28 cellular contexts compared by ENCODE assay signal in the genomic region with DNA sequence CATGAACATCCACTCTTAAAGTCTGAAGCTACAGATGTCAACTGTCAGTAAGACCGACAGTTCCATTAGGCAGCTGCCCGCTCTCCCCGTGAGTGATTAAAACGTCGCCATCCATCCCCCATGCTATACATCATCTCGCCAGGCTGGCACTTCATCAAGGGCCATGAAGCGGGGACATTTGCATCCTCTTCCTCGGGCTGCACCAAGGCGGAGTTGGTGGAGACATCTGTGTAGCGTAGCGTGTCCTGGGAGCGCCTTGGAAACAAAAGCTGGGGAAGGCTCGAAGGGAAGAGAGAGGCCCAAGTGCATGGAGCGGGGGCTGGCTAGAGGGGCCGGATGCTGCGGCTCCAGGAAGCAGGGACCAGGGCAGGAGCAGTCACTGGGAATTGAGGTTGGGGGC.
"Had no signal": no experiment of that assay in that cellular context is flagged by ENCODE, and none has a peak within 500 bp of the region (broad histone marks: within the 10 kb centered on the region; RNA-seq: fewer than 3 reads in every experiment).

No MANE protein-coding gene starts in this region.

- H3K27me3 Mint-ChIP-seq: activated CD4-positive, alpha-beta memory T cell treated with anti-CD3 and anti-CD28 coated beads, Interleukin-2, amount 10 ng/mL, durations not matched to agents 7 days and 5 days; activated CD4-positive, alpha-beta T cell treated with anti-CD3 and anti-CD28 coated beads, Interleukin-2, amount 10 ng/mL, durations not matched to agents 7 days and 5 days; activated naive CD4-positive, alpha-beta T cell treated with anti-CD3 and anti-CD28 coated beads, Interleukin-2, amount 10 ng/mL, durations not matched to agents 7 days and 5 days; activated naive CD8-positive, alpha-beta T cell treated with anti-CD3 and anti-CD28 coated beads, Interleukin-2, amount 10 ng/mL, durations not matched to agents 7 days and 5 days; stimulated activated naive CD8-positive, alpha-beta T cell treated with anti-CD3 and anti-CD28 coated beads, Interleukin-15, Interleukin-2, amounts not matched to agents 100 ng/mL and 50 ng/mL, for 24 hours; T-helper 17 cell had no signal

- H3K36me3 Mint-ChIP-seq: activated naive CD4-positive, alpha-beta T cell treated with anti-CD3 and anti-CD28 coated beads, Interleukin-2, amount 10 ng/mL, durations not matched to agents 7 days and 5 days; activated naive CD8-positive, alpha-beta T cell treated with anti-CD3 and anti-CD28 coated beads, Interleukin-2, amount 10 ng/mL, durations not matched to agents 7 days and 5 days; immature natural killer cell; WTC11 had no signal

- H3K4me1 ChIP-seq: ascending aorta, heart left ventricle, right lobe of liver, upper lobe of right lung had no signal

- H3K4me3 Mint-ChIP-seq: activated CD4-positive, alpha-beta memory T cell treated with anti-CD3 and anti-CD28 coated beads, Interleukin-2, amount 10 ng/mL, durations not matched to agents 7 days and 5 days; activated CD4-positive, alpha-beta T cell treated with anti-CD3 and anti-CD28 coated beads, Interleukin-2, amount 10 ng/mL, durations not matched to agents 7 days and 5 days; activated naive CD4-positive, alpha-beta T cell treated with anti-CD3 and anti-CD28 coated beads, Interleukin-2, amount 10 ng/mL, durations not matched to agents 7 days and 5 days; activated naive CD8-positive, alpha-beta T cell treated with anti-CD3 and anti-CD28 coated beads, Interleukin-2, amount 10 ng/mL, durations not matched to agents 7 days and 5 days; activated T-cell treated with anti-CD3 and anti-CD28 coated beads, Interleukin-2, amount 50 U/mL, for 24 hours; effector memory CD8-positive, alpha-beta T cell; immature natural killer cell; naive thymus-derived CD4-positive, alpha-beta T cell; stimulated activated naive CD8-positive, alpha-beta T cell treated with anti-CD3 and anti-CD28 coated beads, Interleukin-15, Interleukin-2, amounts not matched to agents 100 ng/mL and 50 ng/mL, for 24 hours; T-helper 17 cell; WTC11 had no signal

- H3K4me1 Mint-ChIP-seq: activated CD4-positive, alpha-beta memory T cell treated with anti-CD3 and anti-CD28 coated beads, Interleukin-2, amount 10 ng/mL, durations not matched to agents 7 days and 5 days; activated CD4-positive, alpha-beta T cell treated with anti-CD3 and anti-CD28 coated beads, Interleukin-2, amount 10 ng/mL, durations not matched to agents 7 days and 5 days; activated naive CD4-positive, alpha-beta T cell treated with anti-CD3 and anti-CD28 coated beads, Interleukin-2, amount 10 ng/mL, durations not matched to agents 7 days and 5 days; activated naive CD8-positive, alpha-beta T cell treated with anti-CD3 and anti-CD28 coated beads, Interleukin-2, amount 10 ng/mL, durations not matched to agents 7 days and 5 days; immature natural killer cell; naive thymus-derived CD4-positive, alpha-beta T cell; WTC11 had no signal

- H3K36me3 ChIP-seq: ascending aorta, brain microvascular endothelial cell, heart left ventricle, right lobe of liver, thyroid gland, upper lobe of right lung had no signal

- H3K9me3 Mint-ChIP-seq: activated naive CD4-positive, alpha-beta T cell treated with anti-CD3 and anti-CD28 coated beads, Interleukin-2, amount 10 ng/mL, durations not matched to agents 7 days and 5 days had no signal

- H3K27me3 ChIP-seq: ascending aorta, brain microvascular endothelial cell, dorsolateral prefrontal cortex, right lobe of liver, thyroid gland, upper lobe of right lung had no signal

- H3K9me3 ChIP-seq: ascending aorta, heart left ventricle, right lobe of liver, thyroid gland, upper lobe of right lung had no signal

- H3K27ac Mint-ChIP-seq: activated CD4-positive, alpha-beta memory T cell treated with anti-CD3 and anti-CD28 coated beads, Interleukin-2, amount 10 ng/mL, durations not matched to agents 7 days and 5 days; activated CD4-positive, alpha-beta T cell treated with anti-CD3 and anti-CD28 coated beads, Interleukin-2, amount 10 ng/mL, durations not matched to agents 7 days and 5 days; activated naive CD4-positive, alpha-beta T cell treated with anti-CD3 and anti-CD28 coated beads, Interleukin-2, amount 10 ng/mL, durations not matched to agents 7 days and 5 days; activated naive CD8-positive, alpha-beta T cell treated with anti-CD3 and anti-CD28 coated beads, Interleukin-2, amount 10 ng/mL, durations not matched to agents 7 days and 5 days; activated T-cell treated with anti-CD3 and anti-CD28 coated beads, Interleukin-2, amount 50 U/mL, for 24 hours; effector memory CD8-positive, alpha-beta T cell; immature natural killer cell; naive thymus-derived CD4-positive, alpha-beta T cell; stimulated activated naive CD8-positive, alpha-beta T cell treated with anti-CD3 and anti-CD28 coated beads, Interleukin-15, Interleukin-2, amounts not matched to agents 100 ng/mL and 50 ng/mL, for 24 hours; T-helper 17 cell; WTC11 had no signal

- H3K4me3 ChIP-seq: ascending aorta, coronary artery, dorsolateral prefrontal cortex, heart left ventricle, right lobe of liver, thyroid gland, upper lobe of right lung had no signal

- H3K27ac ChIP-seq: ascending aorta, brain microvascular endothelial cell, coronary artery, dorsolateral prefrontal cortex, heart left ventricle, right lobe of liver, thyroid gland, upper lobe of right lung had no signal

- DNase-seq: activated CD4-positive, alpha-beta memory T cell treated with anti-CD3 and anti-CD28 coated beads, Interleukin-2, amount 10 ng/mL, durations not matched to agents 7 days and 5 days; activated CD4-positive, alpha-beta T cell treated with anti-CD3 and anti-CD28 coated beads for 1 hour; activated CD4-positive, alpha-beta T cell treated with anti-CD3 and anti-CD28 coated beads, Interleukin-2, amount 10 ng/mL, durations not matched to agents 7 days and 5 days; activated CD8-positive, alpha-beta memory T cell treated with anti-CD3 and anti-CD28 coated beads, Interleukin-2, amount 50 U/mL, for 48 hours; activated gamma-delta T cell; activated naive CD4-positive, alpha-beta T cell treated with anti-CD3 and anti-CD28 coated beads, Interleukin-2, amount 10 ng/mL, durations not matched to agents 7 days and 5 days; activated naive CD8-positive, alpha-beta T cell treated with anti-CD3 and anti-CD28 coated beads, Interleukin-2, amount 10 ng/mL, durations not matched to agents 7 days and 5 days; activated T-cell treated with anti-CD3 and anti-CD28 coated beads, Interleukin-2, amount 50 U/mL, for 24 hours; brain microvascular endothelial cell; dorsolateral prefrontal cortex; effector memory CD8-positive, alpha-beta T cell; heart left ventricle; hypothalamus; immature natural killer cell; kidney; left colon; midbrain; naive thymus-derived CD4-positive, alpha-beta T cell; right lobe of liver; stimulated activated CD4-positive, alpha-beta T cell treated with anti-CD3 and anti-CD28 coated beads, Interleukin-2, amount 100 ng/mL, for 48 hours; T-helper 17 cell; T1000; thyroid gland; upper lobe of right lung had no signal
